Comparison of ENCODE assay signal across 1 cellular context in the genomic region with DNA sequence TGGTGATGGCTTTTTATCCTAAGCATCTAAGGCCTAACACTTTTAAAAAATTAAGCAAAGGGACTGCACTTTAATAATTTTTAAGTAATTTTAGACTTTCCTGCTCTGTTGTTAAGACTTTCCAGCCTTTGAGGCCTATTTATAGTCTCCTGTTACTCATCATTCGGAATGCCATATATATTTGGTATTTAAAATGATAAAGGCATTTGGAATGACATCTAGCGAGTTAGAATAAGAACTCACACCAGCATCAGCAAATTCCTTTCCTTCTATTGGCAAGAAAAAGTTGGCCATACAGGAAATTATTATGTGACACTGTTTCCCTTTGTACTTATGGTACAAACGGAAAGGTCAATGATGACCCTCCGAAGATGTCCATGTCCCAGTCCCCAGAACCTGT.
TF ChIP-seq lines count a peak whose summit lies in the region.

No MANE protein-coding gene starts in this region.

TF ChIP-seq in HepG2, 621 proteins besides CTCF, POLR2A, EP300 and RAD21:
- TF ChIP-seq ZNF337 (CRISPR knock-in tag; IDR thresholded peaks at IDR 0.05; ENCODE audit: borderline replicate concordance, low read depth), result no peak
- TF ChIP-seq RARG (CRISPR knock-in tag; IDR thresholded peaks at IDR 0.05; ENCODE audit: low read depth), result no peak
TF ChIP-seq in HepG2: peak in this region for 0.
